In the genomic region with DNA sequence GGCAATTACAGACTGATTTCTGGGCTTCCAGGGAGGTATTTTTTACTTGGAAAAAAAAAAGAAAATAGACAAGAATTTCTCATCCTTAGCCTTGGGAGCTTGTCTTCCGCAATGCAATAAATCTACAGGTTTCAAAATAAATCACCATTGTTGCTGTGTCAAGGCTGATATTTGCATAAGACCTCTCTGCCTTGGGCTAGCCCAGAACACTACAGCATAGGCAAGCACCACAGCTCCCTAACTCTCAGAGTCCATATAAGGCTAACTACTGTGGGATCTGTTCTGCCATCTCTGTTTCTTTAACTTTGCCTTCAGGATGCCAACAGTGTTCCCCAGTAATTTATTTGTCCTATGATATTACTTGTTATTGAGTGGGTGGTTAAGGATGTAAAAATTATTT, we compare ENCODE assay signal across 16 cellular contexts.
A peak's percentile ranks its signal among the peaks of the same experiment; 100 is the strongest.
DNase-seq lines count a peak whose midpoint lies in the region; ATAC-seq, FAIRE-seq and TF ChIP-seq lines count a peak whose summit lies in the region.
"Had no signal": no experiment of that assay in that cellular context is flagged by ENCODE, and none has a peak within 500 bp of the region (broad histone marks: within the 10 kb centered on the region; RNA-seq: fewer than 3 reads in every experiment).

No MANE protein-coding gene starts in this region.

- no peak overlapping the region for H3K4me2 ChIP-seq in GM12878 (ENCODE audit: control insufficient read depth, insufficient read depth)
- H3K4me2 ChIP-seq: BLaER1 had no signal

- no peak for TF ChIP-seq EP300 in GM12878 (IDR thresholded peaks at IDR 0.05; ENCODE audit: borderline replicate concordance in 1 of 2, control insufficient read depth in 1 of 2, low read depth in 2 of 2, low read length in 2 of 2)

- H3K4me1 ChIP-seq in GM12878 (ENCODE audit: control insufficient read depth, insufficient read depth, low read length): no peaks in the 10 kb centered on the region
- no peaks in the 10 kb centered on the region for H3K4me1 ChIP-seq in CD8-positive, alpha-beta memory T cell (ENCODE audit: insufficient read depth, low read length)
- H3K4me1 ChIP-seq: BLaER1 had no signal

- SMC1A ChIA-PET in GM12878 (lab: Charles Lee; ENCODE audit: uncharacterized antibody, unreplicated experiment): no interaction called here

- BruUV-seq in GM12878 (replicated peaks; lab: Mats Ljungman, UMichigan): no TSS peak

- DNase-seq in GM12878 (ENCODE audit: low read depth, low spot score) (no peak), urothelium cell line (ENCODE audit: low spot score) (no peak), D721Med (ENCODE audit: insufficient read length, low spot score) (no peak)
- no peak for DNase-seq in CD8-positive, alpha-beta memory T cell
- no peak for DNase-seq in activated T-cell treated with anti-CD3 and anti-CD28 coated beads, Interleukin-2, amount 50 U/mL, for 24 hours
- DNase-seq: 8988T, AML-193, DMS 273 treated with DMSO at 0.1 percent for 48 hours, DMS79, HCEC 1CT had no signal

- RAD21 ChIA-PET in GM12878 (lab: Charles Lee; ENCODE audit: unreplicated experiment): no interaction called here

- no peaks in the 10 kb centered on the region for H4K20me1 ChIP-seq in GM12878 (ENCODE audit: control insufficient read depth, insufficient read depth)
- H4K20me1 ChIP-seq: BLaER1 had no signal

- intact Hi-C loops in GM12878 (cut with micrococcal nuclease; ENCODE audit: unreplicated experiment): no loop called here

- no peak overlapping the region for H2AFZ ChIP-seq in GM12878 (ENCODE audit: control insufficient read depth, low read depth, low read length)

- no peak overlapping the region for H3K4me3 Mint-ChIP-seq in CD8-positive, alpha-beta memory T cell
- H3K4me3 Mint-ChIP-seq in activated T-cell treated with anti-CD3 and anti-CD28 coated beads, Interleukin-2, amount 50 U/mL, for 24 hours: no peak overlapping the region

- no peaks in the 10 kb centered on the region for H3K36me3 Mint-ChIP-seq in CD8-positive, alpha-beta memory T cell
- H3K36me3 Mint-ChIP-seq in activated T-cell treated with anti-CD3 and anti-CD28 coated beads, Interleukin-2, amount 50 U/mL, for 24 hours (ENCODE audit: low read depth): no peaks in the 10 kb centered on the region

- no peak overlapping the region for H3K27ac ChIP-seq in GM12878 (ENCODE audit: control insufficient read depth, insufficient read depth)
- no peak overlapping the region for H3K27ac ChIP-seq in CD8-positive, alpha-beta memory T cell (ENCODE audit: low read depth, low read length)
- H3K27ac ChIP-seq: BLaER1, HL-60 had no signal

- no peaks in the 10 kb centered on the region for H3K9me3 ChIP-seq in GM12878 (replicated peaks; ENCODE audit: control insufficient read depth, insufficient read depth, low read length)
- H3K9me3 ChIP-seq in CD8-positive, alpha-beta memory T cell (ENCODE audit: low read length): no peaks in the 10 kb centered on the region
- H3K9me3 ChIP-seq: BLaER1 had no signal

- in situ Hi-C loops in GM12878 (cut with MboI): no loop called here

- H3K9me3 Mint-ChIP-seq in CD8-positive, alpha-beta memory T cell: peaks cover 0 to 26% (median 3%) of the 10 kb centered on the region in 5 donors
- peaks cover 5% of the 10 kb centered on the region for H3K9me3 Mint-ChIP-seq in activated T-cell treated with anti-CD3 and anti-CD28 coated beads, Interleukin-2, amount 50 U/mL, for 24 hours

- H3K27me3 Mint-ChIP-seq in CD8-positive, alpha-beta memory T cell: no peaks in the 10 kb centered on the region
- H3K27me3 Mint-ChIP-seq in activated T-cell treated with anti-CD3 and anti-CD28 coated beads, Interleukin-2, amount 50 U/mL, for 24 hours: no peaks in the 10 kb centered on the region

- ATAC-seq in GM18511 (IDR thresholded peaks at IDR 0.05; ENCODE audit: unreplicated experiment) (peak; percentile 56), GM21529 (IDR thresholded peaks at IDR 0.05; ENCODE audit: unreplicated experiment) (peak; percentile 86), HG03175 (IDR thresholded peaks at IDR 0.05; ENCODE audit: unreplicated experiment) (peak; percentile 41), GM12878 (0 out of 3 replicates have a peak, but pooled peaks have one; percentile 44)

- 81% methylated on average over 1 of the region's 1 CpG for WGBS in GM12878 (ENCODE audit: insufficient coverage, insufficient replicate concordance, low lambda C conversion rate, missing lambda C conversion rate)

- H3K27me3 ChIP-seq in GM12878 (replicated peaks in 1 of 2; ENCODE audit: control insufficient read depth in 2 of 2, insufficient read depth in 2 of 2, low read length in 1 of 2): no peaks in the 10 kb centered on the region
- no peaks in the 10 kb centered on the region for H3K27me3 ChIP-seq in CD8-positive, alpha-beta memory T cell (ENCODE audit: insufficient read depth, low read length, poor library complexity, severe bottlenecking)
- H3K27me3 ChIP-seq: BLaER1 had no signal

- CTCF ChIA-PET in GM12878 (lab: Yijun Ruan, JAX): no interaction called here
- CTCF ChIA-PET in CD8-positive, alpha-beta memory T cell (lab: Charles Lee): no interaction called here

- no peaks in the 10 kb centered on the region for H3K36me3 ChIP-seq in GM12878 (ENCODE audit: control insufficient read depth in 2 of 2, insufficient read depth in 2 of 2, low read length in 1 of 2)
- no peaks in the 10 kb centered on the region for H3K36me3 ChIP-seq in CD8-positive, alpha-beta memory T cell (ENCODE audit: insufficient read depth, low read length)
- H3K36me3 ChIP-seq: BLaER1 had no signal

- H3K79me2 ChIP-seq in GM12878 (ENCODE audit: control insufficient read depth, insufficient read depth, low read length): no peaks in the 10 kb centered on the region

- H3K4me1 Mint-ChIP-seq in CD8-positive, alpha-beta memory T cell: no peaks in the 10 kb centered on the region
- H3K4me1 Mint-ChIP-seq in activated T-cell treated with anti-CD3 and anti-CD28 coated beads, Interleukin-2, amount 50 U/mL, for 24 hours (ENCODE audit: low read depth): no peaks in the 10 kb centered on the region

- POLR2A ChIA-PET in GM12878 (lab: Charles Lee): no interaction called here
- POLR2A ChIA-PET in CD8-positive, alpha-beta memory T cell (lab: Charles Lee): no interaction called here

- FAIRE-seq in GM12878 (lab: Jason Lieb, UNC) (peak; percentile 62), urothelium cell line (lab: Jason Lieb, UNC) (no peak), D721Med (lab: Jason Lieb, UNC) (no peak)
- FAIRE-seq: GM12892 had no signal

- H3K9ac ChIP-seq in GM12878 (ENCODE audit: control insufficient read depth, insufficient read depth, low read length): no peak overlapping the region
- H3K9ac ChIP-seq: BLaER1 had no signal

- TF ChIP-seq CTCF in GM12878 (IDR thresholded peaks at IDR 0.05 in 2 of 3, conservative IDR thresholded peaks at IDR 0.05 in 1 of 3; ENCODE audit: control insufficient read depth in 2 of 3, extremely low read depth in 1 of 3, insufficient read depth in 1 of 3, low read depth in 3 of 3, low read length in 3 of 3) (no peak), D721Med (IDR thresholded peaks at IDR 0.05; ENCODE audit: insufficient read depth, missing control alignments) (no peak)

- no peak overlapping the region for H3K27ac Mint-ChIP-seq in CD8-positive, alpha-beta memory T cell
- H3K27ac Mint-ChIP-seq in activated T-cell treated with anti-CD3 and anti-CD28 coated beads, Interleukin-2, amount 50 U/mL, for 24 hours: no peak overlapping the region

- no peak for TF ChIP-seq RAD21 in GM12878 (IDR thresholded peaks at IDR 0.05; ENCODE audit: insufficient read depth, low read depth, low read length)

- no peak overlapping the region for H3K4me3 ChIP-seq in GM12878
- no peak overlapping the region for H3K4me3 ChIP-seq in CD8-positive, alpha-beta memory T cell (ENCODE audit: low read length)
- H3K4me3 ChIP-seq: BLaER1 had no signal

- no peak for TF ChIP-seq POLR2A in GM12878 (IDR thresholded peaks at IDR 0.05; ENCODE audit: low read depth, low read length)

TF ChIP-seq in GM12878, 131 proteins besides CTCF, POLR2A, EP300 and RAD21 (continues in another document):
- no peak for TF ChIP-seq WRNIP1 (IDR thresholded peaks at IDR 0.05; ENCODE audit: borderline replicate concordance, low read depth, low read length)
- TF ChIP-seq, protein P1, sequence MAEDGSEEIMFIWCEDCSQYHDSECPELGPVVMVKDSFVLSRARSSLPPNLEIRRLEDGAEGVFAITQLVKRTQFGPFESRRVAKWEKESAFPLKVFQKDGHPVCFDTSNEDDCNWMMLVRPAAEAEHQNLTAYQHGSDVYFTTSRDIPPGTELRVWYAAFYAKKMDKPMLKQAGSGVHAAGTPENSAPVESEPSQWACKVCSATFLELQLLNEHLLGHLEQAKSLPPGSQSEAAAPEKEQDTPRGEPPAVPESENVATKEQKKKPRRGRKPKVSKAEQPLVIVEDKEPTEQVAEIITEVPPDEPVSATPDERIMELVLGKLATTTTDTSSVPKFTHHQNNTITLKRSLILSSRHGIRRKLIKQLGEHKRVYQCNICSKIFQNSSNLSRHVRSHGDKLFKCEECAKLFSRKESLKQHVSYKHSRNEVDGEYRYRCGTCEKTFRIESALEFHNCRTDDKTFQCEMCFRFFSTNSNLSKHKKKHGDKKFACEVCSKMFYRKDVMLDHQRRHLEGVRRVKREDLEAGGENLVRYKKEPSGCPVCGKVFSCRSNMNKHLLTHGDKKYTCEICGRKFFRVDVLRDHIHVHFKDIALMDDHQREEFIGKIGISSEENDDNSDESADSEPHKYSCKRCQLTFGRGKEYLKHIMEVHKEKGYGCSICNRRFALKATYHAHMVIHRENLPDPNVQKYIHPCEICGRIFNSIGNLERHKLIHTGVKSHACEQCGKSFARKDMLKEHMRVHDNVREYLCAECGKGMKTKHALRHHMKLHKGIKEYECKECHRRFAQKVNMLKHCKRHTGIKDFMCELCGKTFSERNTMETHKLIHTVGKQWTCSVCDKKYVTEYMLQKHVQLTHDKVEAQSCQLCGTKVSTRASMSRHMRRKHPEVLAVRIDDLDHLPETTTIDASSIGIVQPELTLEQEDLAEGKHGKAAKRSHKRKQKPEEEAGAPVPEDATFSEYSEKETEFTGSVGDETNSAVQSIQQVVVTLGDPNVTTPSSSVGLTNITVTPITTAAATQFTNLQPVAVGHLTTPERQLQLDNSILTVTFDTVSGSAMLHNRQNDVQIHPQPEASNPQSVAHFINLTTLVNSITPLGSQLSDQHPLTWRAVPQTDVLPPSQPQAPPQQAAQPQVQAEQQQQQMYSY (CRISPR knock-in tag; IDR thresholded peaks at IDR 0.05): no peak
- TF ChIP-seq IKZF2 (IDR thresholded peaks at IDR 0.05): no peak
- no peak for TF ChIP-seq SMARCA5 (IDR thresholded peaks at IDR 0.05)
- TF ChIP-seq POLR2AphosphoS2 (IDR thresholded peaks at IDR 0.05; ENCODE audit: low read depth, low read length): no peak
- TF ChIP-seq, protein P2, sequence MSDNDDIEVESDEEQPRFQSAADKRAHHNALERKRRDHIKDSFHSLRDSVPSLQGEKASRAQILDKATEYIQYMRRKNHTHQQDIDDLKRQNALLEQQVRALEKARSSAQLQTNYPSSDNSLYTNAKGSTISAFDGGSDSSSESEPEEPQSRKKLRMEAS (IDR thresholded peaks at IDR 0.05; ENCODE audit: low read depth, low read length): no peak
